Comparison of ENCODE assay signal across 25 cellular contexts in genomic region chr3:65234499-65234898, GRCh38.
"Had no signal": no experiment of that assay in that cellular context is flagged by ENCODE, and none has a peak within 500 bp of the region (broad histone marks: within the 10 kb centered on the region; RNA-seq: fewer than 3 reads in every experiment).

No MANE protein-coding gene starts in this region.

- H3K79me2 ChIP-seq: hepatocyte had no signal

- H2AFZ ChIP-seq: hepatocyte had no signal

- H3K27me3 Mint-ChIP-seq: dendritic cell treated with granulocyte-macrophage colony-stimulating factor and Interleukin-4, amounts not matched to agents 40 ng/mL and 50 ng/mL, for 4 days had no signal

- H3K4me3 Mint-ChIP-seq: dendritic cell treated with granulocyte-macrophage colony-stimulating factor and Interleukin-4, amounts not matched to agents 40 ng/mL and 50 ng/mL, for 4 days; endodermal cell had no signal

- H3K4me1 ChIP-seq: colonic mucosa, esophagus muscularis mucosa, esophagus squamous epithelium, foreskin keratinocyte, gastrocnemius medialis, gastroesophageal sphincter, heart left ventricle, heart right ventricle had no signal

- ATAC-seq: esophagus mucosa, foreskin keratinocyte, gastrocnemius medialis, gastroesophageal sphincter, heart left ventricle, heart right ventricle had no signal

- H3K27ac ChIP-seq: colonic mucosa, coronary artery, dorsolateral prefrontal cortex, epithelial cell of prostate, esophagus muscularis mucosa, esophagus squamous epithelium, foreskin keratinocyte, gastrocnemius medialis, gastroesophageal sphincter, heart left ventricle, heart right ventricle, hepatocyte had no signal

- H3K27ac Mint-ChIP-seq: dendritic cell treated with granulocyte-macrophage colony-stimulating factor and Interleukin-4, amounts not matched to agents 40 ng/mL and 50 ng/mL, for 4 days; endodermal cell had no signal

- DNase-seq: colonic mucosa; cortex of kidney; dermis blood vessel endothelial cell; dorsolateral prefrontal cortex; effector CD4-positive, alpha-beta T cell; effector CD8-positive, alpha-beta T cell; effector memory CD4-positive, alpha-beta T cell; endodermal cell; erythroblast; esophagus squamous epithelium; foreskin fibroblast; foreskin keratinocyte; foreskin melanocyte; gastrocnemius medialis; glutamatergic neuron; head of caudate nucleus; heart left ventricle; heart right ventricle had no signal

- H3K9me3 ChIP-seq: colonic mucosa, esophagus muscularis mucosa, esophagus squamous epithelium, gastrocnemius medialis, gastroesophageal sphincter had no signal

- H3K36me3 ChIP-seq: colonic mucosa, esophagus muscularis mucosa, esophagus squamous epithelium, gastrocnemius medialis, gastroesophageal sphincter, heart left ventricle, heart right ventricle had no signal

- H3K4me2 ChIP-seq: hepatocyte had no signal

- H3K27me3 ChIP-seq: colonic mucosa, dorsolateral prefrontal cortex, esophagus muscularis mucosa, esophagus squamous epithelium, foreskin keratinocyte, gastrocnemius medialis, gastroesophageal sphincter, heart right ventricle, hepatocyte had no signal

- H3K9me3 Mint-ChIP-seq: endodermal cell had no signal

- H3K4me3 ChIP-seq: colonic mucosa, coronary artery, dorsolateral prefrontal cortex, esophagus muscularis mucosa, esophagus squamous epithelium, gastrocnemius medialis, gastroesophageal sphincter, heart left ventricle, heart right ventricle, hepatocyte had no signal
